In the genomic region with DNA sequence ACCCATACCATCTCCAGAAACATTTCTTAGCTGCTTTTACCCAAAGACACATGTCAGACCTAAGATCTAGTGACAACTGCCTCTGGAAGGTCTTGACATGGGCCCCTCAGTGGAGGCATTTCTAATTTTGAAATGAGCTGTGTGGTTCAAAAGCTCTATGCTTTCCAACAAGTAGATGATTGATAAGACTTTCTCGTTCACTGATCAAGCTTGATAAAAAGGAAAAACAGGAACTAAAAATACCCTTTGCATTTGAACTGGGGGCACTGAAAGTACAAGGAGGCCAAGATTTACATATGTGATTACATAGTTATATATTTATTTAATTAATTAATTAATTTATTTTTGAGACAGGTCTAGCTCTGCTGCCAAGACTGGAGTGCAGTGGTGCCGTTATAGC, we compare ENCODE assay signal across 19 cellular contexts.
"Had no signal": no experiment of that assay in that cellular context is flagged by ENCODE, and none has a peak within 500 bp of the region (broad histone marks: within the 10 kb centered on the region; RNA-seq: fewer than 3 reads in every experiment).

No MANE protein-coding gene starts in this region.

- DNase-seq: activated CD4-positive, alpha-beta T cell treated with anti-CD3 and anti-CD28 coated beads for 1 hour; activated CD4-positive, alpha-beta T cell treated with anti-CD3 and anti-CD28 coated beads, Interleukin-2, amount 10 ng/mL, durations not matched to agents 7 days and 5 days; activated CD8-positive, alpha-beta T cell treated with anti-CD3 and anti-CD28 coated beads for 36 hours; activated naive CD4-positive, alpha-beta T cell; activated T-cell treated with anti-CD3 and anti-CD28 coated beads, Interleukin-2, amount 50 U/mL, for 72 hours; endodermal cell; hippocampal formation; left cardiac atrium; mammary epithelial cell; naive B cell; nephron progenitor cell; retina; stimulated activated CD4-positive, alpha-beta T cell treated with anti-CD3 and anti-CD28 coated beads, Interleukin-12 subunit alpha, Interleukin-12 subunit beta, amount 100 ng/mL, for 4 hours; stimulated activated CD4-positive, alpha-beta T cell treated with anti-CD3 and anti-CD28 coated beads, Interleukin-4, amount 100 ng/mL, for 1 hour; trophoblast cell had no signal

- ATAC-seq: activated CD8-positive, alpha-beta T cell treated with anti-CD3 and anti-CD28 coated beads for 36 hours; activated naive CD4-positive, alpha-beta T cell treated with anti-CD3 and anti-CD28 coated beads, Interleukin-2, amount 50 U/mL, for 72 hours; activated T-cell treated with anti-CD3 and anti-CD28 coated beads, Interleukin-2, amount 50 U/mL, for 72 hours; esophagus mucosa; left cardiac atrium; sciatic nerve; WTC11 had no signal
